Comparison of ENCODE assay signal across 1 cellular context in the genomic region with DNA sequence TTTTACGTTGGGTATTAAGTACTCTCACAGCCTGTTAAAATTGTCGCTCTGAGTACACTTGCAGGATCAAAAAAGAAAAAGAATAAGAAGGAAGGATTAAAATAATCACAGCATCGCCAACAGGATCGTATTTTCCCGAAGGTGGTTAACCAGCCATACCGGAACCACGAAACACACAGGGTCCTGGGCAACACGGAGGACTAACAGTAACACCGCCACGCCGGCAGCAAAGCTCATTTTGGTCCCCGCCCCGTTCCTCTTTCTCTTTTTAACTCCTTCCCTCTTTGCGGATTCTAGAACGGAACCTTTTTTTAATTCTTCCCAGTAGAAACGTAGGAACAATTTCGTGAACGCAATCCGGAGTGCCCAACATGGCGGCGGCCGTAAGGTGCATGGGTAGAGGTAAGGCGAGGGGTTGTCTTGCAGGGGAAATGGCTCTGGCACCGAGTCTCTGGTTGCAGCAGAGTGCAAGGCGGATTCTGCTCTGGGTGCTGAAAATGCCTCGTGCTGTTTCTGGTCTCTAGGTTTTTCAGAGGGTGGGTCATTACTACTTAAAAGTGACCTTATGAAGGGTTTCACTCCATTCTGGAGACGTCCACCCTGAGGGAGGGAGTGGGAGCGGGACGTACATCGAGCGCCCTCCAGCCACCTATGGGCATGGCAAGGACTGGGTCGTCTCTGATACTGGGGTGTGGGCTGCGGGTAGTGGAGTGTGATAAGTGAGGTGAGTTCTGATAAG.
A peak's percentile ranks its signal among the peaks of the same experiment; 100 is the strongest.
TF ChIP-seq lines count a peak whose summit lies in the region.

A gene (plus strand): TSS at position 353 of the 739 bp plus-strand sequence. CDS start 19 bp downstream, at position 372.

TF ChIP-seq in K562, 482 proteins besides CTCF, POLR2A, EP300 and RAD21 (continued from another document and continues in another):
- peak; percentile 55; the same call in 1 of the 2 replicates for TF ChIP-seq EHMT2 (IDR thresholded peaks at IDR 0.05)
- no peak for TF ChIP-seq ZNF212 (CRISPR knock-in tag; IDR thresholded peaks at IDR 0.05)
- no peak for TF ChIP-seq SREBF2 (CRISPR knock-in tag; IDR thresholded peaks at IDR 0.05)
- no peak for TF ChIP-seq DNMT1 (IDR thresholded peaks at IDR 0.05)
- peak; percentile 97 for TF ChIP-seq GABPB1 (CRISPR knock-in tag; IDR thresholded peaks at IDR 0.05)
- TF ChIP-seq TAL1 (IDR thresholded peaks at IDR 0.05): peak; percentile 18
- TF ChIP-seq PHTF2 (CRISPR knock-in tag; IDR thresholded peaks at IDR 0.05): no peak
- peak; percentile 93 for TF ChIP-seq ZNF584 (CRISPR knock-in tag; IDR thresholded peaks at IDR 0.05; ENCODE audit: low read depth)
- no peak for TF ChIP-seq ZNF232 (CRISPR knock-in tag; IDR thresholded peaks at IDR 0.05)
- TF ChIP-seq ZNF311 (CRISPR knock-in tag; IDR thresholded peaks at IDR 0.05): no peak
- TF ChIP-seq RB1 (IDR thresholded peaks at IDR 0.05; ENCODE audit: low read depth): peak; percentile 87; the same call in 1 of the 2 replicates
- no peak; a peak in 1 of 4 replicates for TF ChIP-seq MCM7 (IDR thresholded peaks at IDR 0.05)
- no peak for TF ChIP-seq PTBP1 (IDR thresholded peaks at IDR 0.05; ENCODE audit: low read depth, low read length)
- no peak for TF ChIP-seq HMG20A (CRISPR knock-in tag; conservative IDR thresholded peaks at IDR 0.05)
- TF ChIP-seq, protein P1, sequence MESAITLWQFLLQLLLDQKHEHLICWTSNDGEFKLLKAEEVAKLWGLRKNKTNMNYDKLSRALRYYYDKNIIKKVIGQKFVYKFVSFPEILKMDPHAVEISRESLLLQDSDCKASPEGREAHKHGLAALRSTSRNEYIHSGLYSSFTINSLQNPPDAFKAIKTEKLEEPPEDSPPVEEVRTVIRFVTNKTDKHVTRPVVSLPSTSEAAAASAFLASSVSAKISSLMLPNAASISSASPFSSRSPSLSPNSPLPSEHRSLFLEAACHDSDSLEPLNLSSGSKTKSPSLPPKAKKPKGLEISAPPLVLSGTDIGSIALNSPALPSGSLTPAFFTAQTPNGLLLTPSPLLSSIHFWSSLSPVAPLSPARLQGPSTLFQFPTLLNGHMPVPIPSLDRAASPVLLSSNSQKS (CRISPR knock-in tag; IDR thresholded peaks at IDR 0.05): no peak
- TF ChIP-seq, protein P2, sequence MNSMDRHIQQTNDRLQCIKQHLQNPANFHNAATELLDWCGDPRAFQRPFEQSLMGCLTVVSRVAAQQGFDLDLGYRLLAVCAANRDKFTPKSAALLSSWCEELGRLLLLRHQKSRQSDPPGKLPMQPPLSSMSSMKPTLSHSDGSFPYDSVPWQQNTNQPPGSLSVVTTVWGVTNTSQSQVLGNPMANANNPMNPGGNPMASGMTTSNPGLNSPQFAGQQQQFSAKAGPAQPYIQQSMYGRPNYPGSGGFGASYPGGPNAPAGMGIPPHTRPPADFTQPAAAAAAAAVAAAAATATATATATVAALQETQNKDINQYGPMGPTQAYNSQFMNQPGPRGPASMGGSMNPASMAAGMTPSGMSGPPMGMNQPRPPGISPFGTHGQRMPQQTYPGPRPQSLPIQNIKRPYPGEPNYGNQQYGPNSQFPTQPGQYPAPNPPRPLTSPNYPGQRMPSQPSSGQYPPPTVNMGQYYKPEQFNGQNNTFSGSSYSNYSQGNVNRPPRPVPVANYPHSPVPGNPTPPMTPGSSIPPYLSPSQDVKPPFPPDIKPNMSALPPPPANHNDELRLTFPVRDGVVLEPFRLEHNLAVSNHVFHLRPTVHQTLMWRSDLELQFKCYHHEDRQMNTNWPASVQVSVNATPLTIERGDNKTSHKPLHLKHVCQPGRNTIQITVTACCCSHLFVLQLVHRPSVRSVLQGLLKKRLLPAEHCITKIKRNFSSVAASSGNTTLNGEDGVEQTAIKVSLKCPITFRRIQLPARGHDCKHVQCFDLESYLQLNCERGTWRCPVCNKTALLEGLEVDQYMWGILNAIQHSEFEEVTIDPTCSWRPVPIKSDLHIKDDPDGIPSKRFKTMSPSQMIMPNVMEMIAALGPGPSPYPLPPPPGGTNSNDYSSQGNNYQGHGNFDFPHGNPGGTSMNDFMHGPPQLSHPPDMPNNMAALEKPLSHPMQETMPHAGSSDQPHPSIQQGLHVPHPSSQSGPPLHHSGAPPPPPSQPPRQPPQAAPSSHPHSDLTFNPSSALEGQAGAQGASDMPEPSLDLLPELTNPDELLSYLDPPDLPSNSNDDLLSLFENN (IDR thresholded peaks at IDR 0.05; ENCODE audit: low read depth in 2 of 2, low read length in 2 of 2): peak in 1 of 2 experiments; percentile 76; a peak in 1 of 4 replicates
- peak; percentile 55; the same call in 1 of the 2 replicates for TF ChIP-seq CREB1 (IDR thresholded peaks at IDR 0.05)
- peak; percentile 55; the same call in 1 of the 2 replicates for TF ChIP-seq CREB1 (CRISPR knock-in tag; IDR thresholded peaks at IDR 0.05)
- peak; percentile 70 for TF ChIP-seq HDAC3 (IDR thresholded peaks at IDR 0.05; ENCODE audit: borderline replicate concordance, partially characterized antibody)
- no peak; the same call in 1 of the 2 replicates for TF ChIP-seq MYNN (IDR thresholded peaks at IDR 0.05)
- TF ChIP-seq MYNN (CRISPR knock-in tag; IDR thresholded peaks at IDR 0.05): no peak
- TF ChIP-seq, protein P3, sequence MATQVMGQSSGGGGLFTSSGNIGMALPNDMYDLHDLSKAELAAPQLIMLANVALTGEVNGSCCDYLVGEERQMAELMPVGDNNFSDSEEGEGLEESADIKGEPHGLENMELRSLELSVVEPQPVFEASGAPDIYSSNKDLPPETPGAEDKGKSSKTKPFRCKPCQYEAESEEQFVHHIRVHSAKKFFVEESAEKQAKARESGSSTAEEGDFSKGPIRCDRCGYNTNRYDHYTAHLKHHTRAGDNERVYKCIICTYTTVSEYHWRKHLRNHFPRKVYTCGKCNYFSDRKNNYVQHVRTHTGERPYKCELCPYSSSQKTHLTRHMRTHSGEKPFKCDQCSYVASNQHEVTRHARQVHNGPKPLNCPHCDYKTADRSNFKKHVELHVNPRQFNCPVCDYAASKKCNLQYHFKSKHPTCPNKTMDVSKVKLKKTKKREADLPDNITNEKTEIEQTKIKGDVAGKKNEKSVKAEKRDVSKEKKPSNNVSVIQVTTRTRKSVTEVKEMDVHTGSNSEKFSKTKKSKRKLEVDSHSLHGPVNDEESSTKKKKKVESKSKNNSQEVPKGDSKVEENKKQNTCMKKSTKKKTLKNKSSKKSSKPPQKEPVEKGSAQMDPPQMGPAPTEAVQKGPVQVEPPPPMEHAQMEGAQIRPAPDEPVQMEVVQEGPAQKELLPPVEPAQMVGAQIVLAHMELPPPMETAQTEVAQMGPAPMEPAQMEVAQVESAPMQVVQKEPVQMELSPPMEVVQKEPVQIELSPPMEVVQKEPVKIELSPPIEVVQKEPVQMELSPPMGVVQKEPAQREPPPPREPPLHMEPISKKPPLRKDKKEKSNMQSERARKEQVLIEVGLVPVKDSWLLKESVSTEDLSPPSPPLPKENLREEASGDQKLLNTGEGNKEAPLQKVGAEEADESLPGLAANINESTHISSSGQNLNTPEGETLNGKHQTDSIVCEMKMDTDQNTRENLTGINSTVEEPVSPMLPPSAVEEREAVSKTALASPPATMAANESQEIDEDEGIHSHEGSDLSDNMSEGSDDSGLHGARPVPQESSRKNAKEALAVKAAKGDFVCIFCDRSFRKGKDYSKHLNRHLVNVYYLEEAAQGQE (CRISPR knock-in tag; IDR thresholded peaks at IDR 0.05; ENCODE audit: low read depth): no peak
- TF ChIP-seq ZBED1 (IDR thresholded peaks at IDR 0.05): no peak; the same call in 1 of the 2 replicates
- TF ChIP-seq, protein P4, sequence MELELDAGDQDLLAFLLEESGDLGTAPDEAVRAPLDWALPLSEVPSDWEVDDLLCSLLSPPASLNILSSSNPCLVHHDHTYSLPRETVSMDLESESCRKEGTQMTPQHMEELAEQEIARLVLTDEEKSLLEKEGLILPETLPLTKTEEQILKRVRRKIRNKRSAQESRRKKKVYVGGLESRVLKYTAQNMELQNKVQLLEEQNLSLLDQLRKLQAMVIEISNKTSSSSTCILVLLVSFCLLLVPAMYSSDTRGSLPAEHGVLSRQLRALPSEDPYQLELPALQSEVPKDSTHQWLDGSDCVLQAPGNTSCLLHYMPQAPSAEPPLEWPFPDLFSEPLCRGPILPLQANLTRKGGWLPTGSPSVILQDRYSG (tag; conservative IDR thresholded peaks at IDR 0.05; ENCODE audit: low read depth): peak; percentile 79
- TF ChIP-seq TRIM24 (IDR thresholded peaks at IDR 0.05): peak in 1 of 2 experiments; percentile 99; a peak in 3 of 4 replicates
- TF ChIP-seq ZNF347 (CRISPR knock-in tag; IDR thresholded peaks at IDR 0.05; ENCODE audit: low read depth): no peak
- no peak for TF ChIP-seq ZNF3 (CRISPR knock-in tag; IDR thresholded peaks at IDR 0.05)
- TF ChIP-seq LEF1 (IDR thresholded peaks at IDR 0.05): peak; percentile 33; the same call in 1 of the 2 replicates
- no peak for TF ChIP-seq ZNF143 (CRISPR knock-in tag; IDR thresholded peaks at IDR 0.05)
- TF ChIP-seq BDP1 (IDR thresholded peaks at IDR 0.05; ENCODE audit: insufficient read depth, insufficient read length): no peak
- 0 out of 2 replicates have a peak, but pooled peaks have one; percentile 26 for TF ChIP-seq NCOA6 (IDR thresholded peaks at IDR 0.05)
- TF ChIP-seq, protein P5, sequence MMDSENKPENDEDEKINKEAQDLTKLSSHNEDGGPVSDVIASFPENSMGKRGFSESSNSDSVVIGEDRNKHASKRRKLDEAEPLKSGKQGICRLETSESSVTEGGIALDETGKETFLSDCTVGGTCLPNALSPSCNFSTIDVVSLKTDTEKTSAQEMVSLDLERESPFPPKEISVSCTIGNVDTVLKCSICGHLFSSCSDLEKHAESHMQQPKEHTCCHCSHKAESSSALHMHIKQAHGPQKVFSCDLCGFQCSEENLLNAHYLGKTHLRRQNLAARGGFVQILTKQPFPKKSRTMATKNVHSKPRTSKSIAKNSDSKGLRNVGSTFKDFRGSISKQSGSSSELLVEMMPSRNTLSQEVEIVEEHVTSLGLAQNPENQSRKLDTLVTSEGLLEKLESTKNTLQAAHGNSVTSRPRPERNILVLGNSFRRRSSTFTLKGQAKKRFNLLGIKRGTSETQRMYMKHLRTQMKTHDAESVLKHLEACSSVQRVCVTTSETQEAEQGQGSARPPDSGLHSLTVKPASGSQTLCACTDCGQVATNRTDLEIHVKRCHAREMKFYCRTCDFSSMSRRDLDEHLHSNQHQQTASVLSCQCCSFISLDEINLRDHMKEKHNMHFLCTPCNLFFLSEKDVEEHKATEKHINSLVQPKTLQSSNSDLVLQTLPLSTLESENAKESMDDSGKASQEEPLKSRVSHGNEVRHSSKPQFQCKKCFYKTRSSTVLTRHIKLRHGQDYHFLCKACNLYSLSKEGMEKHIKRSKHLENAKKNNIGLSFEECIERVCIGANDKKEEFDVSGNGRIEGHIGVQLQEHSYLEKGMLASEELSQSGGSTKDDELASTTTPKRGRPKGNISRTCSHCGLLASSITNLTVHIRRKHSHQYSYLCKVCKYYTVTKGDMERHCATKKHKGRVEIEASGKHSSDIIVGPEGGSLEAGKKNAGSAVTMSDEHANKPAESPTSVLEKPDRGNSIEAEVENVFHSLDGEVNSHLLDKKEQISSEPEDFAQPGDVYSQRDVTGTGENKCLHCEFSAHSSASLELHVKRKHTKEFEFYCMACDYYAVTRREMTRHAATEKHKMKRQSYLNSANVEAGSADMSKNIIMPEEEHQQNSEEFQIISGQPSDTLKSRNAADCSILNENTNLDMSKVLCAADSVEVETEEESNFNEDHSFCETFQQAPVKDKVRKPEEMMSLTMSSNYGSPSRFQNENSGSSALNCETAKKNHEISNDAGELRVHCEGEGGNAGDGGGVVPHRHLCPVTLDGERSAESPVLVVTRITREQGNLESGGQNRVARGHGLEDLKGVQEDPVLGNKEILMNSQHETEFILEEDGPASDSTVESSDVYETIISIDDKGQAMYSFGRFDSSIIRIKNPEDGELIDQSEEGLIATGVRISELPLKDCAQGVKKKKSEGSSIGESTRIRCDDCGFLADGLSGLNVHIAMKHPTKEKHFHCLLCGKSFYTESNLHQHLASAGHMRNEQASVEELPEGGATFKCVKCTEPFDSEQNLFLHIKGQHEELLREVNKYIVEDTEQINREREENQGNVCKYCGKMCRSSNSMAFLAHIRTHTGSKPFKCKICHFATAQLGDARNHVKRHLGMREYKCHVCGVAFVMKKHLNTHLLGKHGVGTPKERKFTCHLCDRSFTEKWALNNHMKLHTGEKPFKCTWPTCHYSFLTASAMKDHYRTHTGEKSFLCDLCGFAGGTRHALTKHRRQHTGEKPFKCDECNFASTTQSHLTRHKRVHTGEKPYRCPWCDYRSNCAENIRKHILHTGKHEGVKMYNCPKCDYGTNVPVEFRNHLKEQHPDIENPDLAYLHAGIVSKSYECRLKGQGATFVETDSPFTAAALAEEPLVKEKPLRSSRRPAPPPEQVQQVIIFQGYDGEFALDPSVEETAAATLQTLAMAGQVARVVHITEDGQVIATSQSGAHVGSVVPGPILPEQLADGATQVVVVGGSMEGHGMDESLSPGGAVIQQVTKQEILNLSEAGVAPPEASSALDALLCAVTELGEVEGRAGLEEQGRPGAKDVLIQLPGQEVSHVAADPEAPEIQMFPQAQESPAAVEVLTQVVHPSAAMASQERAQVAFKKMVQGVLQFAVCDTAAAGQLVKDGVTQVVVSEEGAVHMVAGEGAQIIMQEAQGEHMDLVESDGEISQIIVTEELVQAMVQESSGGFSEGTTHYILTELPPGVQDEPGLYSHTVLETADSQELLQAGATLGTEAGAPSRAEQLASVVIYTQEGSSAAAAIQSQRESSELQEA (IDR thresholded peaks at IDR 0.05; ENCODE audit: low read depth): 0 out of 2 replicates have a peak, but pooled peaks have one; percentile 12
- TF ChIP-seq, protein P6, sequence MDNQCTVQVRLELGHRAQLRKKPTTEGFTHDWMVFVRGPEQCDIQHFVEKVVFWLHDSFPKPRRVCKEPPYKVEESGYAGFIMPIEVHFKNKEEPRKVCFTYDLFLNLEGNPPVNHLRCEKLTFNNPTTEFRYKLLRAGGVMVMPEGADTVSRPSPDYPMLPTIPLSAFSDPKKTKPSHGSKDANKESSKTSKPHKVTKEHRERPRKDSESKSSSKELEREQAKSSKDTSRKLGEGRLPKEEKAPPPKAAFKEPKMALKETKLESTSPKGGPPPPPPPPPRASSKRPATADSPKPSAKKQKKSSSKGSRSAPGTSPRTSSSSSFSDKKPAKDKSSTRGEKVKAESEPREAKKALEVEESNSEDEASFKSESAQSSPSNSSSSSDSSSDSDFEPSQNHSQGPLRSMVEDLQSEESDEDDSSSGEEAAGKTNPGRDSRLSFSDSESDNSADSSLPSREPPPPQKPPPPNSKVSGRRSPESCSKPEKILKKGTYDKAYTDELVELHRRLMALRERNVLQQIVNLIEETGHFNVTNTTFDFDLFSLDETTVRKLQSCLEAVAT (IDR thresholded peaks at IDR 0.05): 0 out of 4 replicates have a peak, but pooled peaks have one; percentile 18 to 51
- TF ChIP-seq TGIF2 (CRISPR knock-in tag; IDR thresholded peaks at IDR 0.05): no peak
